In genomic region chr10:35640474-35640873, GRCh38 we compare ENCODE assay signal across 8 cellular contexts. TPM values are rescaled to one million over a fixed set of nuclear protein-coding genes. Genes with fewer than 3 reads are reported as not detected.
DNase-seq lines count a peak whose midpoint lies in the region; ATAC-seq and TF ChIP-seq lines count a peak whose summit lies in the region.

No MANE protein-coding gene starts in this region.

- TF ChIP-seq POLR2A in erythroblast (IDR thresholded peaks at IDR 0.05; ENCODE audit: low read length) = no peak
- no peak for TF ChIP-seq POLR2A in testis (IDR thresholded peaks at IDR 0.05)

- intact Hi-C loops in activated CD4-positive, alpha-beta memory T cell treated with anti-CD3 and anti-CD28 coated beads for 36 hours (cut with micrococcal nuclease) = loop anchor here (5.0 to 10.0 kb wide), 3 partner anchors 272 to 646 kb away; partner anchors contain the start of gene CCNY
- intact Hi-C loops in mucosa of descending colon (cut with DNase I, micrococcal nuclease) (loop anchor here in 1 of 2 donors (5.0 kb wide), 1 partner anchor 277 kb away; no protein-coding TSS in a partner anchor), testis (cut with DNase I; ENCODE audit: low total_unique reads) (no loop called here)

- no peak overlapping the region for H3K27ac ChIP-seq in testis

- DNase-seq in D341Med (ENCODE audit: low spot score) = peak; percentile 92
- peak; percentile 63 for DNase-seq in HuH-7 (ENCODE audit: low spot score)
- DNase-seq in activated CD4-positive, alpha-beta memory T cell treated with anti-CD3 and anti-CD28 coated beads for 36 hours = peak; percentile 44
- peak; percentile 71 for DNase-seq in erythroblast (lab: John Stamatoyannopoulos, UW)
- DNase-seq in mucosa of descending colon = peak; percentile 75 to 79 (median 76)
- DNase-seq in testis = peak; percentile 75

- H3K4me3 Mint-ChIP-seq in activated CD4-positive, alpha-beta memory T cell treated with anti-CD3 and anti-CD28 coated beads for 36 hours = peak overlapping the region; percentile 65

- ATAC-seq in GM19452 (IDR thresholded peaks at IDR 0.05; ENCODE audit: unreplicated experiment) = peak; percentile 6
- ATAC-seq in mucosa of descending colon = peak; percentile 45
- no peak for ATAC-seq in GM19467 (IDR thresholded peaks at IDR 0.05; ENCODE audit: unreplicated experiment)

- no peaks in the 10 kb centered on the region for H3K9me3 ChIP-seq in mucosa of descending colon
- no peaks in the 10 kb centered on the region for H3K9me3 ChIP-seq in testis

- H3K36me3 ChIP-seq in mucosa of descending colon (ENCODE audit: low read depth) = no peaks in the 10 kb centered on the region
- no peaks in the 10 kb centered on the region for H3K36me3 ChIP-seq in testis (ENCODE audit: low read depth, missing control alignments)

- no peak overlapping the region for H3K4me3 ChIP-seq in mucosa of descending colon
- H3K4me3 ChIP-seq in testis = no peak overlapping the region

- H3K4me1 Mint-ChIP-seq in activated CD4-positive, alpha-beta memory T cell treated with anti-CD3 and anti-CD28 coated beads for 36 hours (ENCODE audit: low read depth) = peaks cover 27% of the 10 kb centered on the region

- peak; percentile 41 for TF ChIP-seq CTCF in mucosa of descending colon (IDR thresholded peaks at IDR 0.05)
- peak; percentile 22 to 72 (median 29) for TF ChIP-seq CTCF in testis (IDR thresholded peaks at IDR 0.05)

- CTCF ChIA-PET in activated CD4-positive, alpha-beta memory T cell treated with anti-CD3 and anti-CD28 coated beads for 36 hours (lab: Charles Lee) = no interaction called here

- POLR2A ChIA-PET in activated CD4-positive, alpha-beta memory T cell treated with anti-CD3 and anti-CD28 coated beads for 36 hours (lab: Charles Lee) = no interaction called here

- 0 to 2% methylated on average over 14 to 52 of the region's 53 CpGs for WGBS in testis, 2 donors

- H3K9me3 Mint-ChIP-seq in activated CD4-positive, alpha-beta memory T cell treated with anti-CD3 and anti-CD28 coated beads for 36 hours = no peaks in the 10 kb centered on the region

- H3K4me1 ChIP-seq in mucosa of descending colon (ENCODE audit: low read depth) (peaks cover 22% of the 10 kb centered on the region), testis (peaks cover 3% of the 10 kb centered on the region)

- H3K27ac Mint-ChIP-seq in activated CD4-positive, alpha-beta memory T cell treated with anti-CD3 and anti-CD28 coated beads for 36 hours = no peak overlapping the region

- H3K36me3 Mint-ChIP-seq in activated CD4-positive, alpha-beta memory T cell treated with anti-CD3 and anti-CD28 coated beads for 36 hours = no peaks in the 10 kb centered on the region

- no peaks in the 10 kb centered on the region for H3K27me3 ChIP-seq in testis

- peaks cover 39% of the 10 kb centered on the region for H3K27me3 Mint-ChIP-seq in activated CD4-positive, alpha-beta memory T cell treated with anti-CD3 and anti-CD28 coated beads for 36 hours

RNA-seq across cellular contexts. Expression of gene FZD8, which starts 1.6 kb away (rescaled TPM):
- total RNA-seq in activated CD4-positive, alpha-beta memory T cell treated with anti-CD3 and anti-CD28 coated beads for 36 hours = under 1 TPM; 0.31 to 0.45 TPM
- total RNA-seq in mucosa of descending colon (10 to 100 TPM; 13.4 to 31.3 (median 14.8) TPM), testis (10 to 100 TPM; 13.0 to 16.4 TPM)
- polyA plus RNA-seq in testis (ENCODE audit: insufficient read depth, low read depth, low replicate concordance) = 4.9 TPM

RNA-seq across cellular contexts. Expression of gene GJD4, which starts 35.3 kb away (rescaled TPM):
- not detected for total RNA-seq in activated CD4-positive, alpha-beta memory T cell treated with anti-CD3 and anti-CD28 coated beads for 36 hours
- total RNA-seq in mucosa of descending colon (not detected), testis (under 1 TPM in 1 of 2 donors, not detected in 1; 0.31 TPM)
- not detected for polyA plus RNA-seq in testis (ENCODE audit: insufficient read depth, low read depth, low replicate concordance)

Comparison
In these comparisons a context has a peak if more than half of its experiments do, and no peak if none do; other contexts are left out.
1. RNA of gene FZD8, which starts 1.6 kb away (total RNA-seq): 13.0 to 16.4 TPM in testis and 13.4 to 31.3 TPM in mucosa of descending colon; 0.31 to 0.45 TPM in activated CD4-positive, alpha-beta memory T cell treated with anti-CD3 and anti-CD28 coated beads for 36 hours; every median in the first group is over 4 times any median in the second.
2. Peak in every context shown above with its lines, with median percentiles within 50 percentile points of each other: DNase-seq.